1 cellular context compared by ENCODE assay signal in genomic region chr4:154566639-154567204, GRCh38.
TF ChIP-seq lines count a peak whose summit lies in the region.

No MANE protein-coding gene starts in this region.

TF ChIP-seq in liver, 16 proteins besides CTCF, POLR2A, EP300 and RAD21 (continued from another document):
- TF ChIP-seq REST (IDR thresholded peaks at IDR 0.05) (no peak), FOXA1 (IDR thresholded peaks at IDR 0.05) (no peak), JUND (IDR thresholded peaks at IDR 0.05) (no peak)
